ENCODE assay signal across 20 cellular contexts in genomic region chrX:66676990-66677389, GRCh38. TPM values are rescaled to one million over a fixed set of nuclear protein-coding genes. Genes with fewer than 3 reads are reported as not detected.
DNase-seq lines count a peak whose midpoint lies in the region; ATAC-seq, FAIRE-seq and TF ChIP-seq lines count a peak whose summit lies in the region.
"Had no signal": no experiment of that assay in that cellular context is flagged by ENCODE, and none has a peak within 500 bp of the region (broad histone marks: within the 10 kb centered on the region; RNA-seq: fewer than 3 reads in every experiment).

No MANE protein-coding gene starts in this region.

- POLR2A ChIA-PET in HepG2 (lab: Yijun Ruan, JAX) (no interaction called here), OCI-LY7 (lab: Charles Lee) (interaction anchor here (0.5 kb wide), 1 partner anchor 56 kb away, joined by 3 read pairs; no protein-coding TSS in a partner anchor)

- H3K27me3 ChIP-seq in MG63 (no peaks in the 10 kb centered on the region), HepG2 (ENCODE audit: control insufficient read depth in 1 of 2, insufficient read depth in 2 of 2, low read length in 2 of 2) (no peaks in the 10 kb centered on the region)
- H3K27me3 ChIP-seq: BE2C, transverse colon had no signal

- no peak overlapping the region for H3K4me2 ChIP-seq in HepG2 (ENCODE audit: low read depth, low read length)
- H3K4me2 ChIP-seq in OCI-LY7 (ENCODE audit: low read length) = no peak overlapping the region

- TF ChIP-seq EP300 in HepG2 (IDR thresholded peaks at IDR 0.05; ENCODE audit: low read depth in 2 of 2, low read length in 2 of 2) = no peak
- no peak for TF ChIP-seq EP300 in HepG2 (CRISPR knock-in tag; IDR thresholded peaks at IDR 0.05; ENCODE audit: borderline replicate concordance)

- H3K4me3 ChIP-seq in AG10803 (ENCODE audit: low read length) (no peak overlapping the region), MG63 (no peak overlapping the region), cardiac fibroblast (replicated peaks in 1 of 2; ENCODE audit: low read depth in 2 of 2, low read length in 2 of 2) (no peak overlapping the region), HepG2 (replicated peaks in 1 of 3; ENCODE audit: insufficient read depth in 1 of 3, low read depth in 2 of 3, low read length in 3 of 3) (no peak overlapping the region), OCI-LY7 (ENCODE audit: low read depth, low read length, poor library complexity, severe bottlenecking) (no peak overlapping the region)
- H3K4me3 ChIP-seq: adrenal gland, dorsolateral prefrontal cortex, GM12878, transverse colon had no signal

- CTCF ChIA-PET in HepG2 (lab: Yijun Ruan, JAX; ENCODE audit: low intra/inter-chr PET ratio, low total read pairs) = no interaction called here
- CTCF ChIA-PET in OCI-LY7 (lab: Charles Lee; ENCODE audit: unreplicated experiment) = no interaction called here

- H3K9me3 ChIP-seq in MG63 (no peaks in the 10 kb centered on the region), HepG2 (ENCODE audit: low read length) (peaks cover 4% of the 10 kb centered on the region; the same call in 1 of the 2 replicates), OCI-LY7 (ENCODE audit: low read length) (no peaks in the 10 kb centered on the region)
- H3K9me3 ChIP-seq: adrenal gland, BE2C, transverse colon had no signal

- ATAC-seq in HepG2 (no peak), HG03354 (IDR thresholded peaks at IDR 0.05; ENCODE audit: poor library complexity, severe bottlenecking, unreplicated experiment) (no peak), GM21360 (IDR thresholded peaks at IDR 0.05; ENCODE audit: unreplicated experiment) (no peak), HG03565 (IDR thresholded peaks at IDR 0.05; ENCODE audit: unreplicated experiment) (no peak)
- ATAC-seq: activated T-cell treated with anti-CD3 and anti-CD28 coated beads, Interleukin-2, amount 50 U/mL, for 4 hours; GM12878 had no signal

- BruUV-seq in HepG2 (replicated peaks; lab: Mats Ljungman, UMichigan) (no TSS peak), OCI-LY7 (replicated peaks; lab: Mats Ljungman, UMichigan) (no TSS peak)

- WGBS in HepG2 (ENCODE audit: low lambda C conversion rate) = 0% methylated on average over 2 of the region's 2 CpGs

- H3K4me1 ChIP-seq in HepG2 (ENCODE audit: insufficient read depth, low read length) = no peaks in the 10 kb centered on the region
- no peaks in the 10 kb centered on the region for H3K4me1 ChIP-seq in OCI-LY7 (ENCODE audit: insufficient read depth, low read length, poor library complexity, severe bottlenecking)
- H3K4me1 ChIP-seq: adrenal gland, BE2C, transverse colon had no signal

- no peak overlapping the region for H3K27ac ChIP-seq in HepG2 (ENCODE audit: extremely low read length, insufficient read depth, low read length)
- H3K27ac ChIP-seq in OCI-LY7 (ENCODE audit: low read depth, low read length, poor library complexity, severe bottlenecking) = no peak overlapping the region
- H3K27ac ChIP-seq: adrenal gland, dorsolateral prefrontal cortex, transverse colon had no signal

- H3K9ac ChIP-seq in HepG2 (ENCODE audit: insufficient read depth, low read depth, low read length) = no peak overlapping the region

- no peak for TF ChIP-seq RAD21 in HepG2 (CRISPR knock-in tag; IDR thresholded peaks at IDR 0.05)

- H4K20me1 ChIP-seq in HepG2 (ENCODE audit: insufficient read depth, low read length) (no peaks in the 10 kb centered on the region), OCI-LY7 (ENCODE audit: insufficient read depth, low read length) (no peaks in the 10 kb centered on the region)

- H2AFZ ChIP-seq in HepG2 (ENCODE audit: low read length) = no peak overlapping the region
- no peak overlapping the region for H2AFZ ChIP-seq in OCI-LY7 (ENCODE audit: low read length)

- no peak for FAIRE-seq in HepG2 (lab: Jason Lieb, UNC)
- FAIRE-seq: GM12878 had no signal

- intact Hi-C loops in HepG2 (cut with micrococcal nuclease; ENCODE audit: unreplicated experiment) = no loop called here
- intact Hi-C loops in OCI-LY7 (cut with micrococcal nuclease; ENCODE audit: unreplicated experiment) = no loop called here

- TF ChIP-seq CTCF in AG10803 (conservative IDR thresholded peaks at IDR 0.05; ENCODE audit: low read length) (no peak), cardiac fibroblast (IDR thresholded peaks at IDR 0.05; ENCODE audit: low read depth, low read length) (no peak), HepG2 (CRISPR knock-in tag; IDR thresholded peaks at IDR 0.05) (no peak), OCI-LY7 (conservative IDR thresholded peaks at IDR 0.05; ENCODE audit: low read length) (no peak)

- no peaks in the 10 kb centered on the region for H3K36me3 ChIP-seq in MG63
- H3K36me3 ChIP-seq in HepG2 (replicated peaks in 1 of 2; ENCODE audit: control insufficient read depth in 1 of 2, insufficient read depth in 2 of 2, low read length in 2 of 2) = no peaks in the 10 kb centered on the region
- H3K36me3 ChIP-seq in OCI-LY7 (ENCODE audit: insufficient read depth, low read length) = no peaks in the 10 kb centered on the region
- H3K36me3 ChIP-seq: adrenal gland, BE2C, transverse colon had no signal

- H3K79me2 ChIP-seq in HepG2 (ENCODE audit: insufficient read depth, low read length) (no peaks in the 10 kb centered on the region), OCI-LY7 (ENCODE audit: insufficient read depth, low read depth, low read length) (no peaks in the 10 kb centered on the region)

- TF ChIP-seq POLR2A in HepG2 (IDR thresholded peaks at IDR 0.05; ENCODE audit: insufficient read depth in 1 of 2, low read depth in 2 of 2, low read length in 2 of 2) = no peak

- peak; percentile 87 for DNase-seq in AG10803 (ENCODE audit: low read depth)
- DNase-seq in MG63 = peak; percentile 5
- DNase-seq in cardiac fibroblast (ENCODE audit: low read depth in 2 of 2) = peak; percentile 79 to 94
- DNase-seq in HepG2 (ENCODE audit: low spot score) = no peak
- DNase-seq in OCI-LY7 (ENCODE audit: low spot score) = no peak
- DNase-seq: activated CD4-positive, alpha-beta T cell treated with anti-CD3 and anti-CD28 coated beads, Interleukin-2, amount 10 ng/mL, durations not matched to agents 24 days and 14 days; activated T-cell treated with anti-CD3 and anti-CD28 coated beads, Interleukin-2, amount 50 U/mL, for 4 hours; adrenal gland; BE2C; DMS53; dorsolateral prefrontal cortex; KG1; NCI-H1694 treated with DMSO at 0.1 percent for 48 hours; NCI-H69; posterior cingulate gyrus; transverse colon had no signal

- no peaks in the 10 kb centered on the region for H3K9me2 ChIP-seq in OCI-LY7 (ENCODE audit: insufficient read depth, low read length)

- in situ Hi-C loops in HepG2 (cut with HindIII; ENCODE audit: extremely low pct_ligation_motif_present, low pct_unique_long_range_greater_than_20kb) = no loop called here

TF ChIP-seq in HepG2, 621 proteins besides CTCF, POLR2A, EP300 and RAD21 (continues in another document):
- TF ChIP-seq HOXA5 (CRISPR knock-in tag; IDR thresholded peaks at IDR 0.05) = no peak
- TF ChIP-seq MEF2D (CRISPR knock-in tag; IDR thresholded peaks at IDR 0.05) = no peak
- no peak for TF ChIP-seq U2AF2 (IDR thresholded peaks at IDR 0.05; ENCODE audit: low read depth, low read length)
- TF ChIP-seq ATF7-NPFF (CRISPR knock-in tag; IDR thresholded peaks at IDR 0.05; ENCODE audit: low read depth) = no peak
- TF ChIP-seq MAFF (IDR thresholded peaks at IDR 0.05; ENCODE audit: low read depth, low read length) = peak; percentile 24; the same call in 1 of the 2 replicates
- TF ChIP-seq MAFK (conservative IDR thresholded peaks at IDR 0.05 in 1 of 2, IDR thresholded peaks at IDR 0.05 in 1 of 2; ENCODE audit: low read length in 2 of 2) = 0 out of 4 replicates have a peak, but pooled peaks of 1 of the 2 experiments have one; percentile 18
- no peak for TF ChIP-seq ZBTB1 (CRISPR knock-in tag; IDR thresholded peaks at IDR 0.05; ENCODE audit: borderline replicate concordance)
- TF ChIP-seq ZNF614 (CRISPR knock-in tag; IDR thresholded peaks at IDR 0.05; ENCODE audit: borderline replicate concordance) = no peak
- no peak for TF ChIP-seq ELF4 (CRISPR knock-in tag; IDR thresholded peaks at IDR 0.05; ENCODE audit: borderline replicate concordance)
- no peak for TF ChIP-seq ZNF768 (CRISPR knock-in tag; IDR thresholded peaks at IDR 0.05)
- TF ChIP-seq ZNF337 (CRISPR knock-in tag; IDR thresholded peaks at IDR 0.05; ENCODE audit: borderline replicate concordance, low read depth) = no peak

RNA-seq across cellular contexts. Expression of gene EDA2R, which starts 38.1 kb away (rescaled TPM):
- 0.59 and 2.8 TPM in 2 replicates for total RNA-seq in MG63 (2014; rRNA removed; shearing (Covaris generic); ENCODE audit: low replicate concordance)
- total RNA-seq in HepG2 (2016; rRNA removed; fragmentation: Illumina TruSeq; extraction: Trizol) (9.3 and 10.0 TPM in 2 replicates), OCI-LY7 (2022) (3.7 and 4.8 TPM in 2 replicates)
- 0.97 and 1.3 TPM in 2 replicates for total RNA-seq in HepG2 (2016; cell fraction: cytosol; rRNA removed; fragmentation: Illumina TruSeq; extraction: Trizol; ENCODE audit: low read depth)
- 9.0 and 9.6 TPM in 2 replicates for total RNA-seq in HepG2 (2016; cell fraction: insoluble cytoplasmic fraction; rRNA removed; fragmentation: Illumina TruSeq; extraction: Trizol)
- total RNA-seq in HepG2 (2016; cell fraction: membrane; rRNA removed; fragmentation: Illumina TruSeq; extraction: Trizol) = 5.4 and 5.8 TPM in 2 replicates
- 14.0 and 15.1 TPM in 2 replicates for total RNA-seq in HepG2 (2016; cell fraction: nucleus; rRNA removed; fragmentation: Illumina TruSeq; extraction: Trizol)
- polyA plus RNA-seq in HepG2 (2011; rRNA removed) = 10.9 and 12.0 TPM in 2 replicates
- polyA plus RNA-seq in HepG2 (2011; cell fraction: cytosol; rRNA removed) = 5.1 and 6.3 TPM in 2 replicates
- polyA plus RNA-seq in HepG2 (2011; cell fraction: nucleus; rRNA removed) = 17.1 and 18.2 TPM in 2 replicates
- polyA plus RNA-seq in HepG2 (2012) = 5.0 and 7.0 TPM in 2 replicates
- polyA plus RNA-seq in HepG2 (2016; cell fraction: cytosol; fragmentation: Illumina TruSeq; extraction: Trizol; ENCODE audit: low read depth) = 0.89 and 0.92 TPM in 2 replicates
- polyA plus RNA-seq in HepG2 (2016; cell fraction: insoluble cytoplasmic fraction; fragmentation: Illumina TruSeq; extraction: Trizol; ENCODE audit: low read depth) = 10.3 and 10.4 TPM in 2 replicates
- 3.8 and 3.9 TPM in 2 replicates for polyA plus RNA-seq in HepG2 (2016; cell fraction: membrane; fragmentation: Illumina TruSeq; extraction: Trizol; ENCODE audit: low read depth)
- 20.2 and 21.1 TPM in 2 replicates for polyA plus RNA-seq in HepG2 (2016; cell fraction: nucleus; fragmentation: Illumina TruSeq; extraction: Trizol; ENCODE audit: insufficient read depth, low read depth)
- 0.21 and 19.8 TPM in 2 replicates for polyA minus RNA-seq in HepG2 (2011; rRNA and poly(A)+ RNA removed; ENCODE audit: low replicate concordance)
- polyA minus RNA-seq in HepG2 (2011; cell fraction: cytosol; rRNA and poly(A)+ RNA removed) = 3.6 and 4.0 TPM in 2 replicates
- 16.2 and 16.4 TPM in 2 replicates for polyA minus RNA-seq in HepG2 (2011; cell fraction: nucleus; rRNA and poly(A)+ RNA removed)
- total RNA-seq in OCI-LY7 (2014; rRNA removed; shearing (Covaris generic)) = 3.7 and 3.8 TPM in 2 replicates

Comparison
In these comparisons a context has a peak if more than half of its experiments do, and no peak if none do; other contexts are left out.
1. DNase-seq: peak in AG10803 (single experiment), MG63 (single experiment) and cardiac fibroblast (2 of 2); none in HepG2 (single experiment) and OCI-LY7 (single experiment).